ENCODE assay signal across 23 cellular contexts in genomic region chr1:71488555-71489252, GRCh38.
"Had no signal": no experiment of that assay in that cellular context is flagged by ENCODE, and none has a peak within 500 bp of the region (broad histone marks: within the 10 kb centered on the region; RNA-seq: fewer than 3 reads in every experiment).

No MANE protein-coding gene starts in this region.

- DNase-seq: activated B cell treated with CpG ODN at 0.5 μM for 24 hours; activated CD4-positive, alpha-beta T cell treated with anti-CD3 and anti-CD28 coated beads for 4 hours; activated CD4-positive, alpha-beta T cell treated with anti-CD3 and anti-CD28 coated beads, Interleukin-2, amount 50 U/mL, for 48 hours; activated naive CD4-positive, alpha-beta T cell treated with anti-CD3 and anti-CD28 coated beads for 36 hours; activated naive CD8-positive, alpha-beta T cell treated with anti-CD3 and anti-CD28 coated beads, Interleukin-2, amount 10 ng/mL, durations not matched to agents 7 days and 5 days; activated T-cell treated with anti-CD3 and anti-CD28 coated beads, Interleukin-2, amount 50 U/mL, for 48 hours; amygdala; colonic mucosa; heart left ventricle; kidney; natural killer cell; pancreas; psoas muscle; stimulated activated CD4-positive, alpha-beta T cell treated with anti-CD3 and anti-CD28 coated beads, Interleukin-4, amount 100 ng/mL, for 24 hours; stimulated activated naive CD4-positive, alpha-beta T cell treated with Interleukin-2 at 50 U/mL for 16 hours; T1000; upper lobe of left lung had no signal

- H3K4me3 ChIP-seq: colonic mucosa, gastroesophageal sphincter, heart left ventricle, lung, pancreas, psoas muscle, right atrium auricular region, thoracic aorta, upper lobe of left lung had no signal

- ATAC-seq: gastroesophageal sphincter, heart left ventricle, left lobe of liver, natural killer cell, pancreas, psoas muscle had no signal

- H3K4me1 ChIP-seq: colonic mucosa, gastroesophageal sphincter, pancreas, psoas muscle, right atrium auricular region had no signal

- H3K9me3 ChIP-seq: colonic mucosa, gastroesophageal sphincter, heart left ventricle, neutrophil, pancreas, psoas muscle, right atrium auricular region, thoracic aorta, upper lobe of left lung had no signal

- H3K36me3 ChIP-seq: colonic mucosa, gastroesophageal sphincter, heart left ventricle, neutrophil, pancreas, right atrium auricular region, thoracic aorta, upper lobe of left lung had no signal

- H3K27me3 ChIP-seq: colonic mucosa, gastroesophageal sphincter, heart left ventricle, neutrophil, pancreas, right atrium auricular region, upper lobe of left lung had no signal

- H3K27ac ChIP-seq: colonic mucosa, gastroesophageal sphincter, heart left ventricle, neutrophil, pancreas, psoas muscle, right atrium auricular region, thoracic aorta, upper lobe of left lung had no signal
